ENCODE assay signal across 8 cellular contexts in the genomic region with DNA sequence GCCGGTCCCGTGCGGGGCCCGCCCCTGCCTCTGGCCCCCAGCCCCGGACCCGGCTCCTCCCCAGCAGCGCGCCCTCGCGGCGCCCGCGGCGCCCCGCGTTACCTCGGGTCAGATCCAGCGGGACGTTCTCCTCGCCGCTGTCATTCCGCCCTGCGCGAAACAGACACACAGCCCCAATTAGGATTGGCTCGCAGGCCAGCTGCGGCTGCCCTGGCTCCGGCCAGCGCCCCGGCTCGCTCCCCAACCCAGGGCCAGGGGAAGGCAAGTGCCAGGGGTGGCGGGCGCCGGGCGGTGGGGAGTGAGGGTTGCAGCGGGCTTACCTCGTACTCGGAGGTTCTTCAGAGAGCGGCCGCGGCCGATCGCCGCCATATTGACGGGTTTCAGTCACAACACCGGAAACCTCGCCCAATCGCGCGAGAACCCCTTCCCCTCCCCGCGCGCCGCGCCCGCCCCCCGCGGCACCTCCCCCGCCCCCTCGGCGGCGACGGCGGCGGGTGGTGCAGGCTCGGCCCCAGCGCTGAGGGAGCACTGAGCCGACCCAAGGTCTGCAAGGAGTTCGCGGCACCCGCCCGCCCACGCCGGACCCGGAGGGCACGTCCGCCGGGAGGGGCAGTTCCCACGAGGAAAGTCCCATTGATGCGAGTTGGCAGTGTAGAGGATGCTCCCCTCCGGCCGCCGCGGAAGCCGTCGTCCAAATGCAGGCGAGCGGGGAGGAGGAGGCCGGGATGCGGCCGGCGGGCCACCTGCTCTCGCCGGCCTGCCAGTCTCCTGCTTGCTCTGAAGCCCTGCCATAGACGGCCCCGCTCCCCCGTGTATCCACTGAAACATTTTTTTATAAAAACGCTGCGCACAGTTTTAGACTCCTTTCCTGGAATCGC. TPM values are rescaled to one million over a fixed set of nuclear protein-coding genes. Genes with fewer than 3 reads are reported as not detected.
DNase-seq lines count a peak whose midpoint lies in the region; ATAC-seq and TF ChIP-seq lines count a peak whose summit lies in the region.

A gene with protein sequence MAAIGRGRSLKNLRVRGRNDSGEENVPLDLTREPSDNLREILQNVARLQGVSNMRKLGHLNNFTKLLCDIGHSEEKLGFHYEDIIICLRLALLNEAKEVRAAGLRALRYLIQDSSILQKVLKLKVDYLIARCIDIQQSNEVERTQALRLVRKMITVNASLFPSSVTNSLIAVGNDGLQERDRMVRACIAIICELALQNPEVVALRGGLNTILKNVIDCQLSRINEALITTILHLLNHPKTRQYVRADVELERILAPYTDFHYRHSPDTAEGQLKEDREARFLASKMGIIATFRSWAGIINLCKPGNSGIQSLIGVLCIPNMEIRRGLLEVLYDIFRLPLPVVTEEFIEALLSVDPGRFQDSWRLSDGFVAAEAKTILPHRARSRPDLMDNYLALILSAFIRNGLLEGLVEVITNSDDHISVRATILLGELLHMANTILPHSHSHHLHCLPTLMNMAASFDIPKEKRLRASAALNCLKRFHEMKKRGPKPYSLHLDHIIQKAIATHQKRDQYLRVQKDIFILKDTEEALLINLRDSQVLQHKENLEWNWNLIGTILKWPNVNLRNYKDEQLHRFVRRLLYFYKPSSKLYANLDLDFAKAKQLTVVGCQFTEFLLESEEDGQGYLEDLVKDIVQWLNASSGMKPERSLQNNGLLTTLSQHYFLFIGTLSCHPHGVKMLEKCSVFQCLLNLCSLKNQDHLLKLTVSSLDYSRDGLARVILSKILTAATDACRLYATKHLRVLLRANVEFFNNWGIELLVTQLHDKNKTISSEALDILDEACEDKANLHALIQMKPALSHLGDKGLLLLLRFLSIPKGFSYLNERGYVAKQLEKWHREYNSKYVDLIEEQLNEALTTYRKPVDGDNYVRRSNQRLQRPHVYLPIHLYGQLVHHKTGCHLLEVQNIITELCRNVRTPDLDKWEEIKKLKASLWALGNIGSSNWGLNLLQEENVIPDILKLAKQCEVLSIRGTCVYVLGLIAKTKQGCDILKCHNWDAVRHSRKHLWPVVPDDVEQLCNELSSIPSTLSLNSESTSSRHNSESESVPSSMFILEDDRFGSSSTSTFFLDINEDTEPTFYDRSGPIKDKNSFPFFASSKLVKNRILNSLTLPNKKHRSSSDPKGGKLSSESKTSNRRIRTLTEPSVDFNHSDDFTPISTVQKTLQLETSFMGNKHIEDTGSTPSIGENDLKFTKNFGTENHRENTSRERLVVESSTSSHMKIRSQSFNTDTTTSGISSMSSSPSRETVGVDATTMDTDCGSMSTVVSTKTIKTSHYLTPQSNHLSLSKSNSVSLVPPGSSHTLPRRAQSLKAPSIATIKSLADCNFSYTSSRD (N-terminal part only) (minus strand): TSS at position 391 of the 878 bp plus-strand sequence. CDS start 22 bp downstream, at position 369.

- H3K36me3 ChIP-seq in BJ (ENCODE audit: control insufficient read depth, insufficient read depth, low read length) (no peaks in the 10 kb centered on the region), colonic mucosa (no peaks in the 10 kb centered on the region)

- peak within 1 kb of the TSS; percentile 88 to 98 for H3K9ac ChIP-seq in colonic mucosa (ENCODE audit: low read depth in 2 of 2, low read length in 2 of 2)

- peak within 1 kb of the TSS; percentile 98 for H3K4me3 Mint-ChIP-seq in activated CD4-positive, alpha-beta T cell treated with anti-CD3 and anti-CD28 coated beads, Interleukin-2, amount 10 ng/mL, durations not matched to agents 24 days and 14 days

- DNase-seq in BJ (ENCODE audit: low read depth) (no peak), NCI-H524 treated with DMSO at 0.1 percent for 48 hours (lab: John Stamatoyannopoulos, UW) (peak; percentile 37), colonic mucosa (peak; percentile 92), left kidney (ENCODE audit: low read depth, low spot score) (peak; percentile 95)
- DNase-seq in activated CD4-positive, alpha-beta T cell treated with anti-CD3 and anti-CD28 coated beads, Interleukin-2, amount 10 ng/mL, durations not matched to agents 24 days and 14 days: peak; percentile 97
- DNase-seq in stimulated activated CD4-positive, alpha-beta T cell treated with anti-CD3 and anti-CD28 coated beads, Interleukin-2, amount 100 ng/mL, for 24 hours: peak; percentile 92 to 93

- peaks cover 19% of the 10 kb centered on the region for H3K36me3 Mint-ChIP-seq in activated CD4-positive, alpha-beta T cell treated with anti-CD3 and anti-CD28 coated beads, Interleukin-2, amount 10 ng/mL, durations not matched to agents 24 days and 14 days (ENCODE audit: low read depth)

- intact Hi-C loops in activated CD4-positive, alpha-beta T cell treated with anti-CD3 and anti-CD28 coated beads, Interleukin-2, amount 10 ng/mL, durations not matched to agents 24 days and 14 days (cut with micrococcal nuclease): loop anchor here (1.0 to 10.0 kb wide), 6 partner anchors 67 to 1702 kb away; a partner anchor contains a TSS
- intact Hi-C loops in colonic mucosa (cut with DNase I): no loop called here

- no peaks in the 10 kb centered on the region for H3K27me3 ChIP-seq in BJ (ENCODE audit: control insufficient read depth, insufficient read depth, low read length)
- H3K27me3 ChIP-seq in colonic mucosa: no peaks in the 10 kb centered on the region

- H3K9me3 ChIP-seq in colonic mucosa: no peaks in the 10 kb centered on the region

- H3K4me1 ChIP-seq in colonic mucosa: no peaks in the 10 kb centered on the region

- H3K4me1 Mint-ChIP-seq in activated CD4-positive, alpha-beta T cell treated with anti-CD3 and anti-CD28 coated beads, Interleukin-2, amount 10 ng/mL, durations not matched to agents 24 days and 14 days: peaks cover 36% of the 10 kb centered on the region

- peak within 1 kb of the TSS; percentile 98 for H3K27ac Mint-ChIP-seq in activated CD4-positive, alpha-beta T cell treated with anti-CD3 and anti-CD28 coated beads, Interleukin-2, amount 10 ng/mL, durations not matched to agents 24 days and 14 days

- POLR2A ChIA-PET in BJ (lab: Charles Lee): interaction anchor here (0.6 kb wide), 1 partner anchor 99 kb away, joined by 4 read pairs; no protein-coding TSS in a partner anchor

- H3K4me3 ChIP-seq in BJ (ENCODE audit: low read depth, low read length): peak within 1 kb of the TSS; percentile 79
- peak within 1 kb of the TSS; percentile 72 for H3K4me3 ChIP-seq in colonic mucosa

- TF ChIP-seq CTCF in BJ (IDR thresholded peaks at IDR 0.05; ENCODE audit: insufficient read depth, low read depth, low read length) (no peak), colonic mucosa (IDR thresholded peaks at IDR 0.05) (no peak)

- peaks cover 8% of the 10 kb centered on the region for H3K27me3 Mint-ChIP-seq in activated CD4-positive, alpha-beta T cell treated with anti-CD3 and anti-CD28 coated beads, Interleukin-2, amount 10 ng/mL, durations not matched to agents 24 days and 14 days

- ATAC-seq in GM19324 (IDR thresholded peaks at IDR 0.05; ENCODE audit: low FRiP score, unreplicated experiment) (peak; percentile 87), HG03460 (IDR thresholded peaks at IDR 0.05; ENCODE audit: unreplicated experiment) (peak; percentile 66)

- H3K9me3 Mint-ChIP-seq in activated CD4-positive, alpha-beta T cell treated with anti-CD3 and anti-CD28 coated beads, Interleukin-2, amount 10 ng/mL, durations not matched to agents 24 days and 14 days: no peaks in the 10 kb centered on the region

- CTCF ChIA-PET in BJ (lab: Yijun Ruan, JAX): no interaction called here

- peak within 1 kb of the TSS; percentile 98 for H3K27ac ChIP-seq in colonic mucosa

RNA-seq across cellular contexts. Expression of the gene that starts here (rescaled TPM):
- polyA plus RNA-seq in BJ (2011; rRNA removed): 6.3 and 11.9 TPM in 2 replicates
- 23.0 and 23.5 TPM in 2 replicates for polyA minus RNA-seq in BJ (2011; rRNA and poly(A)+ RNA removed)
- 31.1 and 34.2 TPM in 2 replicates for total RNA-seq in activated CD4-positive, alpha-beta T cell treated with anti-CD3 and anti-CD28 coated beads, Interleukin-2, amount 10 ng/mL, durations not matched to agents 24 days and 14 days
- total RNA-seq in colonic mucosa: 10 to 100 TPM; 15.1 to 32.9 TPM
